38 cellular contexts compared by ENCODE assay signal in the genomic region with DNA sequence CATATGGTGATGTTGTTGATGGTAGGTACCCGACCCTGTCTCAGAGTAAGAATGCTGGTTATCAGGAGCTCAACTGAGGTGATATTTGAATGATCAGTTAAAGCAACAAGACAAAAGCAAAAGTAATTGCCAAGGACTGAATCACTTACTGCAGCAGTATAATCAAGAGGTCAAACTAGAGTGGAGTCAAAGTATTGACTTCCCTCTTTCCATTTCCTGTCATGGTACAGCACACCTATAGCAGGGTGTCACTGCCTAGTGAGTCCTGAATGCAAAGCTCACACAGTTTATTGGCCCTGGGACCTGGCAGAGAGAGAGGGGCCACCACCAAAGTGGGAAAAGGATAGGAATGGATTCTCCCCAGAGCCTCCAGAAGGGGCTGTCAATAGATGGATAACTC.
"Had no signal": no experiment of that assay in that cellular context is flagged by ENCODE, and none has a peak within 500 bp of the region (broad histone marks: within the 10 kb centered on the region; RNA-seq: fewer than 3 reads in every experiment).

No MANE protein-coding gene starts in this region.

- H3K27ac Mint-ChIP-seq: activated CD4-positive, alpha-beta memory T cell treated with anti-CD3 and anti-CD28 coated beads, Interleukin-2, amount 10 ng/mL, durations not matched to agents 7 days and 5 days; activated CD4-positive, alpha-beta T cell treated with anti-CD3 and anti-CD28 coated beads for 36 hours; activated CD4-positive, alpha-beta T cell treated with anti-CD3 and anti-CD28 coated beads, Interleukin-2, amount 10 ng/mL, durations not matched to agents 7 days and 5 days; activated naive CD4-positive, alpha-beta T cell treated with anti-CD3 and anti-CD28 coated beads for 36 hours; activated naive CD4-positive, alpha-beta T cell treated with anti-CD3 and anti-CD28 coated beads, Interleukin-2, amount 50 U/mL, for 72 hours; activated naive CD8-positive, alpha-beta T cell treated with anti-CD3 and anti-CD28 coated beads for 36 hours; activated T-cell treated with anti-CD3 and anti-CD28 coated beads, Interleukin-2, amount 50 U/mL, for 72 hours; activated T-helper 1 cell treated with anti-CD3 and anti-CD28 coated beads, Interleukin-12 subunit alpha, Interleukin-12 subunit beta, Interleukin-2, Interleukin-4 antibody, amounts not matched to agents 30 ng/mL and 10 ng/mL and 1 ng/mL, durations not matched to agents 14 hours and 24 hours and 36 hours; activated T-helper 17 cell treated with anti-CD3 and anti-CD28 coated beads, Interleukin-2, amount 50 U/mL, for 72 hours; brain; T-helper 1 cell treated with Interleukin-12 subunit alpha and Interleukin-12 subunit beta and Interleukin-4 antibody, amounts not matched to agents 30 μg/mL and 1 μg/mL, for 36 hours; T-helper 2 cell treated with Interferon-gamma antibody and Interleukin-4, amounts not matched to agents 5 μg/mL and 100 μg/mL, for 36 hours had no signal

- ATAC-seq: activated CD4-positive, alpha-beta T cell treated with anti-CD3 and anti-CD28 coated beads for 36 hours; activated CD4-positive, CD25-positive, alpha-beta regulatory T cell treated with anti-CD3 and anti-CD28 coated beads, Interleukin-2, amount 50 U/mL, for 24 hours; activated naive CD4-positive, alpha-beta T cell treated with anti-CD3 and anti-CD28 coated beads, Interleukin-2, amount 50 U/mL, for 72 hours; activated T-cell treated with anti-CD3 and anti-CD28 coated beads, Interleukin-2, amount 50 U/mL, for 4 hours; activated T-cell treated with anti-CD3 and anti-CD28 coated beads, Interleukin-2, amount 50 U/mL, for 72 hours; activated T-helper 17 cell treated with anti-CD3 and anti-CD28 coated beads, Interleukin-2, amount 50 U/mL, for 72 hours had no signal

- H3K4me3 ChIP-seq: ascending aorta, cardiac muscle cell had no signal

- DNase-seq: activated CD4-positive, alpha-beta memory T cell treated with anti-CD3 and anti-CD28 coated beads, Interleukin-2, amount 10 ng/mL, durations not matched to agents 7 days and 5 days; activated CD4-positive, alpha-beta T cell treated with anti-CD3 and anti-CD28 coated beads for 1 hour; activated CD4-positive, alpha-beta T cell treated with anti-CD3 and anti-CD28 coated beads for 36 hours; activated CD4-positive, alpha-beta T cell treated with anti-CD3 and anti-CD28 coated beads for 48 hours; activated CD4-positive, alpha-beta T cell treated with anti-CD3 and anti-CD28 coated beads, Interleukin-2, amount 10 ng/mL, durations not matched to agents 7 days and 5 days; activated CD4-positive, alpha-beta T cell treated with anti-CD3 and anti-CD28 coated beads, Interleukin-2, amount 50 U/mL, for 48 hours; activated CD4-positive, CD25-positive, alpha-beta regulatory T cell; activated CD8-positive, alpha-beta memory T cell treated with anti-CD3 and anti-CD28 coated beads, Interleukin-2, amount 50 U/mL, for 4 hours; activated effector memory CD4-positive, alpha-beta T cell treated with anti-CD3 and anti-CD28 coated beads, Interleukin-2, amount 50 U/mL, for 16 hours; activated gamma-delta T cell treated with Interleukin-2 at 50 U/mL for 16 hours; activated naive CD4-positive, alpha-beta T cell; activated naive CD4-positive, alpha-beta T cell treated with anti-CD3 and anti-CD28 coated beads for 36 hours; activated naive CD4-positive, alpha-beta T cell treated with anti-CD3 and anti-CD28 coated beads, Interleukin-2, amount 50 U/mL, for 16 hours; activated naive CD8-positive, alpha-beta T cell treated with anti-CD3 and anti-CD28 coated beads for 36 hours; activated T-cell treated with anti-CD3 and anti-CD28 coated beads for 4 hours; activated T-cell treated with anti-CD3 and anti-CD28 coated beads, Interleukin-2, amount 50 U/mL, for 1 hour; activated T-cell treated with anti-CD3 and anti-CD28 coated beads, Interleukin-2, amount 50 U/mL, for 4 hours; activated T-cell treated with anti-CD3 and anti-CD28 coated beads, Interleukin-2, amount 50 U/mL, for 72 hours; amygdala; anterior cingulate cortex; caudate nucleus; T-helper 1 cell; T-helper 2 cell; T-helper 9 cell had no signal

- H3K9me3 ChIP-seq: ascending aorta had no signal

- H3K27me3 Mint-ChIP-seq: activated CD4-positive, alpha-beta memory T cell treated with anti-CD3 and anti-CD28 coated beads, Interleukin-2, amount 10 ng/mL, durations not matched to agents 7 days and 5 days; activated CD4-positive, alpha-beta T cell treated with anti-CD3 and anti-CD28 coated beads for 36 hours; activated CD4-positive, alpha-beta T cell treated with anti-CD3 and anti-CD28 coated beads, Interleukin-2, amount 10 ng/mL, durations not matched to agents 7 days and 5 days; activated naive CD8-positive, alpha-beta T cell treated with anti-CD3 and anti-CD28 coated beads for 36 hours; activated T-helper 17 cell treated with anti-CD3 and anti-CD28 coated beads, Interleukin-2, amount 50 U/mL, for 72 hours; brain; central memory CD8-positive, alpha-beta T cell had no signal

- H3K36me3 ChIP-seq: ascending aorta, cardiac muscle cell had no signal

- H3K4me3 Mint-ChIP-seq: activated CD4-positive, alpha-beta memory T cell treated with anti-CD3 and anti-CD28 coated beads, Interleukin-2, amount 10 ng/mL, durations not matched to agents 7 days and 5 days; activated CD4-positive, alpha-beta T cell treated with anti-CD3 and anti-CD28 coated beads for 36 hours; activated CD4-positive, alpha-beta T cell treated with anti-CD3 and anti-CD28 coated beads, Interleukin-2, amount 10 ng/mL, durations not matched to agents 7 days and 5 days; activated naive CD4-positive, alpha-beta T cell treated with anti-CD3 and anti-CD28 coated beads for 36 hours; activated naive CD8-positive, alpha-beta T cell treated with anti-CD3 and anti-CD28 coated beads for 36 hours; activated T-cell treated with anti-CD3 and anti-CD28 coated beads, Interleukin-2, amount 50 U/mL, for 4 hours; activated T-cell treated with anti-CD3 and anti-CD28 coated beads, Interleukin-2, amount 50 U/mL, for 72 hours; activated T-helper 1 cell treated with anti-CD3 and anti-CD28 coated beads, Interleukin-12 subunit alpha, Interleukin-12 subunit beta, Interleukin-2, Interleukin-4 antibody, amounts not matched to agents 30 ng/mL and 10 ng/mL and 1 ng/mL, durations not matched to agents 14 hours and 24 hours and 36 hours; activated T-helper 17 cell treated with anti-CD3 and anti-CD28 coated beads, Interleukin-2, amount 50 U/mL, for 72 hours; brain; central memory CD8-positive, alpha-beta T cell; T-helper 1 cell treated with Interleukin-12 subunit alpha and Interleukin-12 subunit beta and Interleukin-4 antibody, amounts not matched to agents 30 μg/mL and 1 μg/mL, for 36 hours; T-helper 2 cell treated with Interferon-gamma antibody and Interleukin-4, amounts not matched to agents 5 μg/mL and 100 μg/mL, for 36 hours had no signal

- H3K27ac ChIP-seq: ascending aorta, cardiac muscle cell, VCaP had no signal

- H3K4me1 ChIP-seq: ascending aorta had no signal

- H3K36me3 Mint-ChIP-seq: activated naive CD8-positive, alpha-beta T cell treated with anti-CD3 and anti-CD28 coated beads for 36 hours; brain had no signal

- FAIRE-seq: bronchial epithelial cell, colon, TTC549 had no signal

- H3K4me1 Mint-ChIP-seq: activated CD4-positive, alpha-beta memory T cell treated with anti-CD3 and anti-CD28 coated beads, Interleukin-2, amount 10 ng/mL, durations not matched to agents 7 days and 5 days; activated CD4-positive, alpha-beta T cell treated with anti-CD3 and anti-CD28 coated beads for 36 hours; activated CD4-positive, alpha-beta T cell treated with anti-CD3 and anti-CD28 coated beads, Interleukin-2, amount 10 ng/mL, durations not matched to agents 7 days and 5 days; activated naive CD8-positive, alpha-beta T cell treated with anti-CD3 and anti-CD28 coated beads for 36 hours; activated T-helper 17 cell treated with anti-CD3 and anti-CD28 coated beads, Interleukin-2, amount 50 U/mL, for 72 hours; brain; central memory CD8-positive, alpha-beta T cell had no signal

- H3K27me3 ChIP-seq: ascending aorta, cardiac muscle cell had no signal
